Comparison of ENCODE assay signal across 8 cellular contexts in the genomic region with DNA sequence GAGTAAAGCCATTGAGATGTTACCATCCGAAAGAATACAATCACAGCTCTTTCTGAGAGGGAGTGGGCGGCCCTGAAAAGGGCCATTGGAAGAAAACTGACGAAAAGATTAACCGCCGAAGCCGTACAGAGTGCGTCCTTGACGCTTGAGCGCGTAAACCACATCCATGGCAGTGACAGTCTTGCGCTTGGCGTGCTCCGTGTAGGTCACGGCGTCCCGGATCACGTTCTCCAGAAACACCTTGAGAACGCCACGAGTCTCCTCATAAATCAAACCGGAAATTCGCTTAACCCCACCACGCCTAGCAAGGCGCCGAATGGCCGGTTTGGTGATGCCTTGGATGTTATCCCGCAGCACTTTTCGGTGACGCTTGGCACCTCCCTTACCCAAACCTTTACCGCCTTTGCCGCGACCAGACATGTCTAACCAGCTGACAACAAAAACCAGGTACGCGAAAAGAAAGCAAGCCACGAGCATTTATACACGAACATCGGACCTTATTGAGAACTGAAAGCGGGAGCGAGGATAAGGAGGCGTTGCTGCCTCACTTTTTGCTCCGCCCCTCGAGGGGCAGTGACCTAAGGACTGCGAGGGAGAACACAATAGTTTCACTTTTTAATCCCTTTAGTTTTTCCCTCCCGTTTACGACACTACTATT.
DNase-seq lines count a peak whose midpoint lies in the region; TF ChIP-seq lines count a peak whose summit lies in the region.

No MANE protein-coding gene starts in this region.

- TF ChIP-seq CTCF in fibroblast of the aortic adventitia (IDR thresholded peaks at IDR 0.05; ENCODE audit: insufficient read depth, low read length) (no peak), neural crest cell (conservative IDR thresholded peaks at IDR 0.05) (no peak)

- peak overlapping the region; percentile 99 for H3K27ac Mint-ChIP-seq in neural crest cell (ENCODE audit: unreplicated experiment)

- no peaks in the 10 kb centered on the region for H3K36me3 Mint-ChIP-seq in neural crest cell (ENCODE audit: low read depth)

- peaks cover 91% of the 10 kb centered on the region for H3K4me1 Mint-ChIP-seq in neural crest cell

- H3K9me3 ChIP-seq in MG63: no peaks in the 10 kb centered on the region

- peak; percentile 99 for DNase-seq in EL
- peak; percentile 50 for DNase-seq in H7
- peak; percentile 89 for DNase-seq in MG63
- peak; percentile 81 for DNase-seq in activated effector memory CD4-positive, alpha-beta T cell treated with Interleukin-2 at 50 U/mL for 16 hours
- peak; percentile 96 for DNase-seq in fibroblast of the aortic adventitia (ENCODE audit: low read depth)
- DNase-seq in neural crest cell (ENCODE audit: low read depth, low spot score): peak; percentile 76
- peak; percentile 95 for DNase-seq in superior temporal gyrus (ENCODE audit: extremely low spot score)

- H3K27me3 Mint-ChIP-seq in neural crest cell (ENCODE audit: low read depth): peaks cover 9% of the 10 kb centered on the region

- H3K9me3 Mint-ChIP-seq in neural crest cell: no peaks in the 10 kb centered on the region

- H3K4me3 Mint-ChIP-seq in neural crest cell: peak overlapping the region; percentile 95

- TF ChIP-seq POLR2A in Raji (IDR thresholded peaks at IDR 0.05; ENCODE audit: insufficient read depth, low read depth, low read length): peak; percentile 100

- H3K4me3 ChIP-seq in H7 (ENCODE audit: insufficient read depth, low read depth, low read length) (peak overlapping the region; percentile 55), MG63 (peak overlapping the region; percentile 56), fibroblast of the aortic adventitia (ENCODE audit: low read depth, low read length) (peak overlapping the region; percentile 75)

- H3K36me3 ChIP-seq in H7 (replicated peaks; ENCODE audit: control insufficient read depth, insufficient read depth, low read length): no peaks in the 10 kb centered on the region
- no peaks in the 10 kb centered on the region for H3K36me3 ChIP-seq in MG63

- H3K27me3 ChIP-seq in H7 (ENCODE audit: control insufficient read depth, insufficient read depth, low read length): no peaks in the 10 kb centered on the region
- no peaks in the 10 kb centered on the region for H3K27me3 ChIP-seq in MG63

Comparison
In these comparisons a context has a peak if more than half of its experiments do, and no peak if none do; other contexts are left out.
1. Peak in every context shown above with its lines: DNase-seq and H3K4me3 ChIP-seq.